Comparison of ENCODE assay signal across 20 cellular contexts in the genomic region with DNA sequence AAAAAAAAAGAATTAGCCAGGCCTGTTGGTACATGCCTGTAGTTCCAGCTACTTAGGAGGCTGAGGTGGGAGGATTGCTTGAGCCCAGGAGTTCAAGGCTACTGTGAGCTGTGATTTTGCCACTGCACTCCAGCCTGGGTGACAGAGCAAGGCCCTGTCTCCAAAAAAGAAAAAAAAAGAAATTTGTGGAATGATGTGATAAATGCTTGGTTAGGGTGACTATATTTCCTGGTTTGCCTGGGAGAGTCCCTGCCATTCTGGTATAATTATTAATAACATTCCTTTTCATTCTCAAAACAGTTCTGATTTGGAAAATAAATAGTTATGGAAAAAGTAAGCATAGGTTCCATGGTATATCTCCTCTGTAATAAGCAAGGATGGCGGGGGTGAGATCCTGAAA.
DNase-seq lines count a peak whose midpoint lies in the region; ATAC-seq and TF ChIP-seq lines count a peak whose summit lies in the region.
"Had no signal": no experiment of that assay in that cellular context is flagged by ENCODE, and none has a peak within 500 bp of the region (broad histone marks: within the 10 kb centered on the region; RNA-seq: fewer than 3 reads in every experiment).

No MANE protein-coding gene starts in this region.

- no peak overlapping the region for H3K9ac ChIP-seq in mammary epithelial cell (ENCODE audit: insufficient read depth, low read length)

- dilution Hi-C loops in mammary epithelial cell (cut with HindIII; ENCODE audit: low sequenced_read_pairs) = loop anchor here (5.0 kb wide), 1 partner anchor 61 kb away; no protein-coding TSS in a partner anchor

- DNase-seq in breast epithelium (ENCODE audit: low spot score in 2 of 2) (no peak), mammary epithelial cell (no peak), activated B cell treated with CpG ODN at 0.5 μM for 24 hours (no peak), memory B cell (ENCODE audit: low spot score in 2 of 2) (no peak), transverse colon (no peak), NCI-H2081 treated with DMSO at 0.1 percent for 48 hours (lab: John Stamatoyannopoulos, UW) (no peak)
- DNase-seq: activated CD4-positive, CD25-positive, alpha-beta regulatory T cell; activated CD8-positive, alpha-beta memory T cell treated with anti-CD3 and anti-CD28 coated beads, Interleukin-2, amount 50 U/mL, for 4 hours; activated naive CD4-positive, alpha-beta T cell treated with Interleukin-2 at 50 U/mL for 16 hours; kidney; NCI-H2029; stimulated activated CD4-positive, alpha-beta T cell treated with anti-CD3 and anti-CD28 coated beads, Interleukin-15, amount 100 ng/mL, for 24 hours; stimulated activated naive CD4-positive, alpha-beta T cell treated with Interleukin-2 at 50 U/mL for 16 hours; T-cell; uterus had no signal

- no peaks in the 10 kb centered on the region for H3K4me1 ChIP-seq in breast epithelium
- no peaks in the 10 kb centered on the region for H3K4me1 ChIP-seq in mammary epithelial cell (ENCODE audit: insufficient read depth, low read length)
- H3K4me1 ChIP-seq in transverse colon = peaks cover 0 to 20% (median 4%) of the 10 kb centered on the region in 4 donors
- H3K4me1 ChIP-seq: uterus had no signal

- H3K27me3 Mint-ChIP-seq in activated B cell treated with CpG ODN at 0.5 μM for 24 hours (no peaks in the 10 kb centered on the region), memory B cell (no peaks in the 10 kb centered on the region)
- H3K27me3 Mint-ChIP-seq: T-cell had no signal

- TF ChIP-seq CTCF in breast epithelium (IDR thresholded peaks at IDR 0.05) (no peak), mammary epithelial cell (conservative IDR thresholded peaks at IDR 0.05 in 1 of 2, IDR thresholded peaks at IDR 0.05 in 1 of 2; ENCODE audit: extremely low read depth in 1 of 2, insufficient read depth in 1 of 2, low read depth in 1 of 2, low read length in 2 of 2) (no peak), activated B cell treated with CpG ODN at 0.5 μM for 24 hours (IDR thresholded peaks at IDR 0.05) (no peak), transverse colon (IDR thresholded peaks at IDR 0.05) (no peak)

- TF ChIP-seq EP300 in transverse colon (IDR thresholded peaks at IDR 0.05; ENCODE audit: low read depth) = no peak

- H3K79me2 ChIP-seq in mammary epithelial cell (ENCODE audit: insufficient read depth, low read length) = peaks cover 15% of the 10 kb centered on the region

- no peak overlapping the region for H3K4me2 ChIP-seq in mammary epithelial cell (ENCODE audit: insufficient read depth, low read depth, low read length)

- in situ Hi-C loops in mammary epithelial cell (cut with MboI; ENCODE audit: low sequenced_read_pairs in 2 of 2) (loop anchor here in 1 of 2 donors (25.0 kb wide), 1 partner anchor 126 kb away; no protein-coding TSS in a partner anchor), transverse colon (cut with MboI; ENCODE audit: low pct_ligation_motif_present in 1 of 4, low pct_unique_long_range_greater_than_20kb in 1 of 4, low sequenced_read_pairs in 3 of 4) (no loop called here)

- H3K27ac Mint-ChIP-seq in activated B cell treated with CpG ODN at 0.5 μM for 24 hours (peak overlapping the region; percentile 97), memory B cell (peak overlapping the region; percentile 95)
- H3K27ac Mint-ChIP-seq: T-cell had no signal

- H3K4me3 ChIP-seq in breast epithelium = no peak overlapping the region
- H3K4me3 ChIP-seq in mammary epithelial cell (replicated peaks in 1 of 3; ENCODE audit: insufficient read depth in 1 of 3, low read depth in 2 of 3, low read length in 3 of 3) = no peak overlapping the region
- H3K4me3 ChIP-seq in transverse colon = no peak overlapping the region
- H3K4me3 ChIP-seq: ascending aorta, right atrium auricular region, uterus had no signal

- POLR2A ChIA-PET in activated B cell treated with CpG ODN at 0.5 μM for 24 hours (lab: Charles Lee) = interaction anchor here (0.6 to 3.9 kb wide), 15 partner anchors 9 to 278 kb away, joined by 3 to 35 read pairs (median 5); a partner anchor contains a TSS

- no TSS peak for BruUV-seq in mammary epithelial cell (replicated peaks; lab: Mats Ljungman, UMichigan)

- no peaks in the 10 kb centered on the region for H4K20me1 ChIP-seq in mammary epithelial cell (ENCODE audit: insufficient read depth, low read length)

- TF ChIP-seq POLR2A in breast epithelium (IDR thresholded peaks at IDR 0.05) (no peak), transverse colon (IDR thresholded peaks at IDR 0.05) (no peak)

- peaks cover 6% of the 10 kb centered on the region for H3K9me3 Mint-ChIP-seq in activated B cell treated with CpG ODN at 0.5 μM for 24 hours
- peaks cover 5% of the 10 kb centered on the region for H3K9me3 Mint-ChIP-seq in memory B cell

- peak overlapping the region; percentile 77 for H3K4me3 Mint-ChIP-seq in activated B cell treated with CpG ODN at 0.5 μM for 24 hours
- H3K4me3 Mint-ChIP-seq in memory B cell = peak overlapping the region; percentile 60
- H3K4me3 Mint-ChIP-seq: T-cell had no signal

- H3K36me3 Mint-ChIP-seq in activated B cell treated with CpG ODN at 0.5 μM for 24 hours (ENCODE audit: low read depth) (peaks cover 86% of the 10 kb centered on the region), memory B cell (peaks cover 47% of the 10 kb centered on the region)

- no peaks in the 10 kb centered on the region for H3K27me3 ChIP-seq in breast epithelium
- H3K27me3 ChIP-seq in mammary epithelial cell (ENCODE audit: insufficient read depth, low read length) = no peaks in the 10 kb centered on the region
- H3K27me3 ChIP-seq in transverse colon = no peaks in the 10 kb centered on the region
- H3K27me3 ChIP-seq: ascending aorta, right atrium auricular region, uterus had no signal

- no peaks in the 10 kb centered on the region for H3K36me3 ChIP-seq in breast epithelium
- peaks cover 23% of the 10 kb centered on the region for H3K36me3 ChIP-seq in mammary epithelial cell (ENCODE audit: insufficient read depth, low read length)
- H3K36me3 ChIP-seq in transverse colon = peaks cover 0 to 31% (median 10%) of the 10 kb centered on the region in 4 donors
- H3K36me3 ChIP-seq: uterus had no signal

- intact Hi-C loops in breast epithelium (cut with DNase I; ENCODE audit: low total_unique reads) (no loop called here), mammary epithelial cell (cut with micrococcal nuclease) (no loop called here), activated B cell treated with CpG ODN at 0.5 μM for 24 hours (cut with micrococcal nuclease) (loop anchor here (1.0 to 2.0 kb wide), 2 partner anchors 9 to 18 kb away; no protein-coding TSS in a partner anchor), transverse colon (cut with DNase I; ENCODE audit: low total_unique reads) (no loop called here)

- H3K27ac ChIP-seq in breast epithelium (peak overlapping the region; percentile 52 to 67), mammary epithelial cell (ENCODE audit: insufficient read depth, low read depth, low read length) (no peak overlapping the region), transverse colon (peak overlapping the region in 3 of 4 donors; percentile 4 to 51 (median 30))
- H3K27ac ChIP-seq: HL-60, right atrium auricular region had no signal

- H2AFZ ChIP-seq in mammary epithelial cell (ENCODE audit: low read depth, low read length) = no peak overlapping the region

- 100% methylated on average over 1 of the region's 1 CpG for WGBS in mammary epithelial cell (ENCODE audit: low coverage, missing lambda C conversion rate)
- WGBS in transverse colon (ENCODE audit: low coverage in 1 of 2), 2 donors = 87 to 100% methylated on average over 1 of the region's 1 CpG

- CTCF ChIA-PET in mammary epithelial cell (lab: Charles Lee; ENCODE audit: low non-redundant PET) (no interaction called here), activated B cell treated with CpG ODN at 0.5 μM for 24 hours (lab: Charles Lee) (interaction anchor here (0.6 to 3.0 kb wide), 3 partner anchors 10 to 125 kb away, joined by 3 to 20 read pairs (median 12); no protein-coding TSS in a partner anchor)

- ATAC-seq in activated B cell treated with CpG ODN at 0.5 μM for 24 hours (ENCODE audit: low read depth) (no peak), memory B cell (ENCODE audit: low read depth) (no peak), GM21381 (IDR thresholded peaks at IDR 0.05; ENCODE audit: unreplicated experiment) (no peak), GM18858 (IDR thresholded peaks at IDR 0.05; ENCODE audit: unreplicated experiment) (no peak)
- ATAC-seq: T-cell had no signal

- H3K9me3 ChIP-seq in breast epithelium = no peaks in the 10 kb centered on the region
- H3K9me3 ChIP-seq in mammary epithelial cell (replicated peaks; ENCODE audit: insufficient read depth, low read length) = no peaks in the 10 kb centered on the region
- H3K9me3 ChIP-seq in transverse colon = no peaks in the 10 kb centered on the region
- H3K9me3 ChIP-seq: uterus had no signal

- H3K4me1 Mint-ChIP-seq in activated B cell treated with CpG ODN at 0.5 μM for 24 hours = peaks cover 75% of the 10 kb centered on the region
- H3K4me1 Mint-ChIP-seq in memory B cell = peaks cover 44% of the 10 kb centered on the region
